In the genomic region with DNA sequence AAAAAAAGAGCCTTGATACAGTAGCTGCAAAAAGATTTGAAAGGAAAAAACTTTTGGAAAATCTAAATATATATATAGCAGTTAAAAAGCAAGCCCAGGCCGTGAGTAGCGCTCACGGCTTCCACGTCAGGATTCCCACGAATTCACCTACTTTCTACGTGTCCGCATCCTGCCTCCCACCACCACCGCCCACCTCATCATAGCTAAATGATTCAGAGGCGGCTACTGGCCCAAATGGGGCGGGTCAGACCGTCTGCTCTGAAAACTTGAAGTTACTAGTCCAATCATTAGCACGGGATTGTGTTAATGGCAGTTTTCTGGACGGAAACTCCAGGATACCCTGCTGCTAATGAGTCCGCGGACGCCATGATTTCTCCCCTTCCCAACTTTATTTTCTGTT, we compare ENCODE assay signal across 12 cellular contexts. TPM values are rescaled to one million over a fixed set of nuclear protein-coding genes. Genes with fewer than 3 reads are reported as not detected.
DNase-seq lines count a peak whose midpoint lies in the region; ATAC-seq and TF ChIP-seq lines count a peak whose summit lies in the region.
"Had no signal": no experiment of that assay in that cellular context is flagged by ENCODE, and none has a peak within 500 bp of the region (broad histone marks: within the 10 kb centered on the region; RNA-seq: fewer than 3 reads in every experiment).

No MANE protein-coding gene starts in this region.

- H3K27me3 Mint-ChIP-seq in brain, result peaks cover 9% of the 10 kb centered on the region

- H3K27me3 ChIP-seq in psoas muscle (ENCODE audit: insufficient read depth in 3 of 3, low read length in 2 of 3) (no peaks in the 10 kb centered on the region), uterus (no peaks in the 10 kb centered on the region)

- H3K4me1 Mint-ChIP-seq in brain, result peaks cover 42% of the 10 kb centered on the region

- H3K4me1 ChIP-seq in psoas muscle (peaks cover 6% of the 10 kb centered on the region), uterus (no peaks in the 10 kb centered on the region)

- peaks cover 0 to 16% (median 4%) of the 10 kb centered on the region in 5 experiments for H3K9me3 Mint-ChIP-seq in brain

- peak overlapping the region; percentile 90 for H3K4me3 ChIP-seq in psoas muscle
- H3K4me3 ChIP-seq in uterus, result peak overlapping the region in 1 of 2 donors; percentile 92

- H3K9me3 ChIP-seq in psoas muscle (no peaks in the 10 kb centered on the region), uterus (no peaks in the 10 kb centered on the region)
- H3K9me3 ChIP-seq: neutrophil had no signal

- 80 to 89% (median 82%) methylated on average over 16 of the region's 16 CpGs for WGBS in psoas muscle, 3 donors

- no peaks in the 10 kb centered on the region for H3K36me3 ChIP-seq in psoas muscle (ENCODE audit: insufficient read depth in 1 of 2, low read depth in 1 of 2)
- H3K36me3 ChIP-seq in uterus, result no peaks in the 10 kb centered on the region
- H3K36me3 ChIP-seq: neutrophil, WERI-Rb-1 had no signal

- DNase-seq in activated T-cell treated with anti-CD3 and anti-CD28 coated beads for 48 hours (ENCODE audit: low read depth), result peak; percentile 19
- no peak for DNase-seq in activated T-cell treated with anti-CD3 and anti-CD28 coated beads, Interleukin-2, amount 50 U/mL, for 1 hour
- DNase-seq in NCI-H2227 (lab: John Stamatoyannopoulos, UW; ENCODE audit: unreplicated experiment), result peak; percentile 60
- DNase-seq in psoas muscle, result no peak
- no peak for DNase-seq in superior temporal gyrus (ENCODE audit: extremely low spot score)
- no peak for DNase-seq in GM03348 (ENCODE audit: low spot score)
- no peak for DNase-seq in uterus
- DNase-seq: NCI-H1417 treated with DMSO at 0.1 percent for 48 hours, PC-3, WERI-Rb-1 had no signal

- TF ChIP-seq POLR2A in uterus (IDR thresholded peaks at IDR 0.05), result no peak

- H3K27ac Mint-ChIP-seq in brain, result peak overlapping the region in 2 of 5 experiments; percentile 78 to 93

- no peak for ATAC-seq in psoas muscle
- ATAC-seq: PC-3 had no signal

- H3K27ac ChIP-seq in psoas muscle (no peak overlapping the region), uterus (peak overlapping the region in 1 of 2 donors; percentile 93)
- H3K27ac ChIP-seq: neutrophil, WERI-Rb-1 had no signal

- peaks cover 13% of the 10 kb centered on the region for H3K36me3 Mint-ChIP-seq in brain

- TF ChIP-seq CTCF in brain (conservative IDR thresholded peaks at IDR 0.05) (no peak), psoas muscle (IDR thresholded peaks at IDR 0.05) (no peak), uterus (IDR thresholded peaks at IDR 0.05) (no peak)

- intact Hi-C loops in psoas muscle (cut with DNase I), result loop anchor here in 1 of 2 donors (10.0 kb wide), 1 partner anchor 111 kb away; no protein-coding TSS in a partner anchor
- intact Hi-C loops in uterus (cut with DNase I; ENCODE audit: low total_unique reads), result no loop called here

- H3K4me3 Mint-ChIP-seq in brain, result peak overlapping the region; percentile 88 to 93 (median 89)

RNA-seq across cellular contexts. Expression of gene CCSAP, which starts 1.3 kb away (rescaled TPM):
- polyA plus RNA-seq in brain (ENCODE audit: insufficient read depth, low read depth, low replicate concordance), result 10.4 TPM
- 1 to 10 TPM in 3 of 4 donors, under 1 TPM in 1; 0.85 to 2.2 (median 1.6) TPM for total RNA-seq in psoas muscle
- 1 to 10 TPM in 1 of 3 donors, under 1 TPM in 2; 0.53 to 1.2 (median 0.70) TPM for polyA plus RNA-seq in psoas muscle
- 10 to 100 TPM in 1 of 4 donors, 1 to 10 TPM in 2, under 1 TPM in 1; 0.51 to 14.2 (median 4.3) TPM for total RNA-seq in uterus

Comparison
In these comparisons a context has a peak if more than half of its experiments do, and no peak if none do; other contexts are left out.
1. DNase-seq: peak in activated T-cell treated with anti-CD3 and anti-CD28 coated beads for 48 hours (single experiment) and NCI-H2227 (single experiment); none in activated T-cell treated with anti-CD3 and anti-CD28 coated beads, Interleukin-2, amount 50 U/mL, for 1 hour (single experiment), psoas muscle (0 of 2), superior temporal gyrus (single experiment), GM03348 (single experiment) and uterus (0 of 2).